1 cellular context compared by ENCODE assay signal in genomic region chr3:186997061-186998054, GRCh38.
A peak's percentile ranks its signal among the peaks of the same experiment; 100 is the strongest.
TF ChIP-seq lines count a peak whose summit lies in the region.

No MANE protein-coding gene starts in this region.

TF ChIP-seq in K562, 482 proteins besides CTCF, POLR2A, EP300 and RAD21 (continued from another document):
- no peak for TF ChIP-seq ZNF318 (IDR thresholded peaks at IDR 0.05; ENCODE audit: borderline replicate concordance in 1 of 2, low read depth in 1 of 2)
- peak; percentile 36; the same call in 1 of the 2 replicates for TF ChIP-seq L3MBTL2 (IDR thresholded peaks at IDR 0.05)
- peak; percentile 59; the same call in 1 of the 2 replicates for TF ChIP-seq MTA2 (IDR thresholded peaks at IDR 0.05; ENCODE audit: low read depth)
- TF ChIP-seq E2F4 (CRISPR knock-in tag; IDR thresholded peaks at IDR 0.05; ENCODE audit: low read depth): no peak
